23 cellular contexts compared by ENCODE assay signal in genomic region chr17:67460097-67460496, GRCh38.
DNase-seq lines count a peak whose midpoint lies in the region; ATAC-seq and TF ChIP-seq lines count a peak whose summit lies in the region.
"Had no signal": no experiment of that assay in that cellular context is flagged by ENCODE, and none has a peak within 500 bp of the region (broad histone marks: within the 10 kb centered on the region; RNA-seq: fewer than 3 reads in every experiment).

No MANE protein-coding gene starts in this region.

- no peak overlapping the region for H3K4me3 Mint-ChIP-seq in CD4-positive, alpha-beta T cell
- no peak overlapping the region for H3K4me3 Mint-ChIP-seq in CD8-positive, alpha-beta T cell
- H3K4me3 Mint-ChIP-seq in WTC11 = no peak overlapping the region
- H3K4me3 Mint-ChIP-seq in naive thymus-derived CD4-positive, alpha-beta T cell = no peak overlapping the region
- H3K4me3 Mint-ChIP-seq in stimulated activated memory B cell treated with anti-CD40 and anti-IgM and Interleukin-4, amounts not matched to agents 10 μg/mL and 1 μg/mL and 100 μg/mL, for 72 hours = no peak overlapping the region
- H3K4me3 Mint-ChIP-seq: activated CD4-positive, alpha-beta T cell treated with anti-CD3 and anti-CD28 coated beads, Interleukin-2, amount 10 ng/mL, durations not matched to agents 24 days and 14 days; activated CD8-positive, alpha-beta memory T cell treated with anti-CD3 and anti-CD28 coated beads, Interleukin-2, amount 10 ng/mL, durations not matched to agents 7 days and 5 days; nephron had no signal

- CTCF ChIA-PET in CD4-positive, alpha-beta T cell (lab: Charles Lee) = interaction anchor here (1.0 to 1.5 kb wide), 3 partner anchors 12 to 19 kb away, joined by 3 to 6 read pairs (median 5); no protein-coding TSS in a partner anchor
- CTCF ChIA-PET in CD8-positive, alpha-beta T cell (lab: Charles Lee) = interaction anchor here (1.2 to 3.9 kb wide), 2 partner anchors 15 to 25 kb away, joined by 3 to 25 read pairs; no protein-coding TSS in a partner anchor
- CTCF ChIA-PET in WTC11 (lab: Charles Lee) = interaction anchor here (1.1 kb wide), 2 partner anchors 15 to 74 kb away, joined by 3 to 4 read pairs; no protein-coding TSS in a partner anchor
- CTCF ChIA-PET in naive thymus-derived CD4-positive, alpha-beta T cell (lab: Charles Lee) = interaction anchor here (0.9 to 1.5 kb wide), 4 partner anchors 9 to 81 kb away, joined by 3 to 9 read pairs (median 4); no protein-coding TSS in a partner anchor

- DNase-seq in CD4-positive, alpha-beta T cell = no peak
- DNase-seq in CD8-positive, alpha-beta T cell = peak in 1 of 7 experiments; percentile 39
- DNase-seq in WTC11 (ENCODE audit: low spot score) (no peak), ascending aorta (ENCODE audit: low spot score in 2 of 2) (no peak), activated gamma-delta T cell treated with Interleukin-2 at 50 U/mL for 16 hours (no peak)
- DNase-seq in naive thymus-derived CD4-positive, alpha-beta T cell = no peak
- DNase-seq: activated CD4-positive, alpha-beta T cell treated with anti-CD3 and anti-CD28 coated beads, Interleukin-2, amount 10 ng/mL, durations not matched to agents 24 days and 14 days; activated CD8-positive, alpha-beta memory T cell treated with anti-CD3 and anti-CD28 coated beads, Interleukin-2, amount 10 ng/mL, durations not matched to agents 7 days and 5 days; effector CD8-positive, alpha-beta T cell; glutamatergic neuron; NCI-H1092 treated with DMSO at 0.1 percent for 48 hours; NCI-H2029 treated with DMSO at 0.1 percent for 48 hours; NCI-H446 treated with DMSO at 0.1 percent for 48 hours; right cardiac atrium; stimulated activated CD4-positive, alpha-beta T cell treated with anti-CD3 and anti-CD28 coated beads, Interleukin-2, amount 100 ng/mL, for 24 hours had no signal

- H3K27me3 ChIP-seq in CD4-positive, alpha-beta T cell (ENCODE audit: control insufficient read depth, insufficient read depth, low read length) = no peaks in the 10 kb centered on the region
- no peaks in the 10 kb centered on the region for H3K27me3 ChIP-seq in CD8-positive, alpha-beta T cell (ENCODE audit: insufficient read depth, low read length)
- no peaks in the 10 kb centered on the region for H3K27me3 ChIP-seq in naive thymus-derived CD4-positive, alpha-beta T cell (ENCODE audit: control insufficient read depth in 2 of 2, insufficient read depth in 2 of 2, low read length in 2 of 2)
- H3K27me3 ChIP-seq in ascending aorta = no peaks in the 10 kb centered on the region
- H3K27me3 ChIP-seq: upper lobe of left lung had no signal

- intact Hi-C loops in CD4-positive, alpha-beta T cell (cut with DNase I, micrococcal nuclease) = no loop called here
- intact Hi-C loops in CD8-positive, alpha-beta T cell (cut with DNase I, micrococcal nuclease) = loop anchor here in 1 of 2 experiments (2.0 kb wide), 1 partner anchor 15 kb away; no protein-coding TSS in a partner anchor
- intact Hi-C loops in naive thymus-derived CD4-positive, alpha-beta T cell (cut with micrococcal nuclease) = no loop called here
- intact Hi-C loops in ascending aorta (cut with DNase I) = no loop called here

- H3K36me3 ChIP-seq in CD8-positive, alpha-beta T cell (ENCODE audit: insufficient read depth, low read length) = no peaks in the 10 kb centered on the region
- peaks cover 0 to 6% (median 0%) of the 10 kb centered on the region in 3 experiments for H3K36me3 ChIP-seq in naive thymus-derived CD4-positive, alpha-beta T cell (ENCODE audit: control insufficient read depth in 2 of 3, insufficient read depth in 3 of 3, low read length in 3 of 3)
- no peaks in the 10 kb centered on the region for H3K36me3 ChIP-seq in ascending aorta
- H3K36me3 ChIP-seq: upper lobe of left lung had no signal

- ATAC-seq in CD4-positive, alpha-beta T cell (ENCODE audit: poor library complexity) = no peak
- no peak for ATAC-seq in CD8-positive, alpha-beta T cell
- no peak for ATAC-seq in WTC11
- no peak for ATAC-seq in naive thymus-derived CD4-positive, alpha-beta T cell
- ATAC-seq in stimulated activated memory B cell treated with anti-CD40 and anti-IgM and Interleukin-4, amounts not matched to agents 10 μg/mL and 1 μg/mL and 100 μg/mL, for 72 hours = no peak
- ATAC-seq: activated CD8-positive, alpha-beta memory T cell treated with anti-CD3 and anti-CD28 coated beads, Interleukin-2, amount 10 ng/mL, durations not matched to agents 7 days and 5 days; K562; right cardiac atrium; SK-N-SH treated with all-trans-retinoic acid at 6 μM for 48 hours had no signal

- POLR2A ChIA-PET in CD4-positive, alpha-beta T cell (lab: Charles Lee) = interaction anchor here (1.1 to 1.9 kb wide), 3 partner anchors 10 to 26 kb away, joined by 3 to 7 read pairs (median 4); no protein-coding TSS in a partner anchor
- POLR2A ChIA-PET in CD8-positive, alpha-beta T cell (lab: Charles Lee) = interaction anchor here (0.7 to 1.7 kb wide), 4 partner anchors 10 to 71 kb away, joined by 3 to 4 read pairs (median 3); no protein-coding TSS in a partner anchor
- POLR2A ChIA-PET in WTC11 (lab: Charles Lee) = no interaction called here
- POLR2A ChIA-PET in naive thymus-derived CD4-positive, alpha-beta T cell (lab: Charles Lee) = interaction anchor here (0.7 to 13.5 kb wide), 5 partner anchors 7 to 70 kb away, joined by 3 to 335 read pairs (median 6); no protein-coding TSS in a partner anchor

- H3K4me3 ChIP-seq in CD8-positive, alpha-beta T cell (ENCODE audit: low read depth, low read length) = no peak overlapping the region
- no peak overlapping the region for H3K4me3 ChIP-seq in naive thymus-derived CD4-positive, alpha-beta T cell (ENCODE audit: low read length)
- no peak overlapping the region for H3K4me3 ChIP-seq in ascending aorta
- H3K4me3 ChIP-seq: K562, upper lobe of left lung had no signal

- H3K36me3 Mint-ChIP-seq in CD4-positive, alpha-beta T cell (ENCODE audit: low read depth) = peaks cover 42% of the 10 kb centered on the region
- H3K36me3 Mint-ChIP-seq in CD8-positive, alpha-beta T cell = peaks cover 32% of the 10 kb centered on the region
- H3K36me3 Mint-ChIP-seq in WTC11 = peaks cover 5% of the 10 kb centered on the region
- peaks cover 6 to 36% (median 29%) of the 10 kb centered on the region in 5 donors for H3K36me3 Mint-ChIP-seq in naive thymus-derived CD4-positive, alpha-beta T cell
- peaks cover 30% of the 10 kb centered on the region for H3K36me3 Mint-ChIP-seq in stimulated activated memory B cell treated with anti-CD40 and anti-IgM and Interleukin-4, amounts not matched to agents 10 μg/mL and 1 μg/mL and 100 μg/mL, for 72 hours

- peaks cover 60% of the 10 kb centered on the region for H3K4me1 ChIP-seq in CD8-positive, alpha-beta T cell (ENCODE audit: insufficient read depth, low read length)
- H3K4me1 ChIP-seq in naive thymus-derived CD4-positive, alpha-beta T cell (ENCODE audit: control insufficient read depth in 2 of 2, insufficient read depth in 2 of 2, low read length in 2 of 2) = peaks cover 29 to 54% of the 10 kb centered on the region in 2 donors
- no peaks in the 10 kb centered on the region for H3K4me1 ChIP-seq in ascending aorta
- H3K4me1 ChIP-seq: parathyroid adenoma, upper lobe of left lung had no signal

- peaks cover 5% of the 10 kb centered on the region for H3K9me3 Mint-ChIP-seq in CD4-positive, alpha-beta T cell
- peaks cover 11% of the 10 kb centered on the region for H3K9me3 Mint-ChIP-seq in CD8-positive, alpha-beta T cell
- peaks cover 15% of the 10 kb centered on the region for H3K9me3 Mint-ChIP-seq in WTC11
- H3K9me3 Mint-ChIP-seq in naive thymus-derived CD4-positive, alpha-beta T cell = peaks cover 6 to 19% (median 10%) of the 10 kb centered on the region in 11 donors
- peaks cover 14% of the 10 kb centered on the region for H3K9me3 Mint-ChIP-seq in stimulated activated memory B cell treated with anti-CD40 and anti-IgM and Interleukin-4, amounts not matched to agents 10 μg/mL and 1 μg/mL and 100 μg/mL, for 72 hours

- no peak for TF ChIP-seq CTCF in CD4-positive, alpha-beta T cell (IDR thresholded peaks at IDR 0.05)
- no peak for TF ChIP-seq CTCF in CD8-positive, alpha-beta T cell (IDR thresholded peaks at IDR 0.05)
- TF ChIP-seq CTCF in WTC11 (IDR thresholded peaks at IDR 0.05) = no peak
- TF ChIP-seq CTCF in ascending aorta (IDR thresholded peaks at IDR 0.05) = no peak

- H3K4me1 Mint-ChIP-seq in CD4-positive, alpha-beta T cell (ENCODE audit: low read depth) = peaks cover 74% of the 10 kb centered on the region
- peaks cover 79% of the 10 kb centered on the region for H3K4me1 Mint-ChIP-seq in CD8-positive, alpha-beta T cell (ENCODE audit: low read depth)
- peaks cover 16% of the 10 kb centered on the region for H3K4me1 Mint-ChIP-seq in WTC11
- H3K4me1 Mint-ChIP-seq in naive thymus-derived CD4-positive, alpha-beta T cell = peaks cover 46 to 93% (median 87%) of the 10 kb centered on the region in 7 donors
- H3K4me1 Mint-ChIP-seq in stimulated activated memory B cell treated with anti-CD40 and anti-IgM and Interleukin-4, amounts not matched to agents 10 μg/mL and 1 μg/mL and 100 μg/mL, for 72 hours = peaks cover 8% of the 10 kb centered on the region
- H3K4me1 Mint-ChIP-seq: nephron had no signal

- H3K27ac ChIP-seq in CD4-positive, alpha-beta T cell (ENCODE audit: low read depth, low read length) = no peak overlapping the region
- H3K27ac ChIP-seq in CD8-positive, alpha-beta T cell (ENCODE audit: low read depth, low read length) = no peak overlapping the region
- no peak overlapping the region for H3K27ac ChIP-seq in naive thymus-derived CD4-positive, alpha-beta T cell (ENCODE audit: low read depth, low read length)
- H3K27ac ChIP-seq in ascending aorta = no peak overlapping the region
- H3K27ac ChIP-seq: C4-2B, parathyroid adenoma, upper lobe of left lung, VCaP had no signal

- peaks cover 6% of the 10 kb centered on the region for H3K9me3 ChIP-seq in CD4-positive, alpha-beta T cell (ENCODE audit: control insufficient read depth, low read length)
- H3K9me3 ChIP-seq in CD8-positive, alpha-beta T cell (ENCODE audit: low read length) = no peaks in the 10 kb centered on the region
- peaks cover 0 to 6% (median 3%) of the 10 kb centered on the region in 3 experiments for H3K9me3 ChIP-seq in naive thymus-derived CD4-positive, alpha-beta T cell (ENCODE audit: control insufficient read depth in 2 of 3, low read length in 3 of 3)
- H3K9me3 ChIP-seq in ascending aorta = no peaks in the 10 kb centered on the region

- H3K27ac Mint-ChIP-seq in CD4-positive, alpha-beta T cell = peak overlapping the region; percentile 60
- peak overlapping the region; percentile 80 for H3K27ac Mint-ChIP-seq in CD8-positive, alpha-beta T cell
- H3K27ac Mint-ChIP-seq in WTC11 = peak overlapping the region; percentile 82
- H3K27ac Mint-ChIP-seq in naive thymus-derived CD4-positive, alpha-beta T cell = peak overlapping the region in 8 of 9 donors; percentile 21 to 97 (median 86)
- H3K27ac Mint-ChIP-seq in stimulated activated memory B cell treated with anti-CD40 and anti-IgM and Interleukin-4, amounts not matched to agents 10 μg/mL and 1 μg/mL and 100 μg/mL, for 72 hours = no peak overlapping the region
- H3K27ac Mint-ChIP-seq: activated CD8-positive, alpha-beta memory T cell treated with anti-CD3 and anti-CD28 coated beads, Interleukin-2, amount 10 ng/mL, durations not matched to agents 7 days and 5 days; nephron had no signal

- no peaks in the 10 kb centered on the region for H3K27me3 Mint-ChIP-seq in CD4-positive, alpha-beta T cell
- no peaks in the 10 kb centered on the region for H3K27me3 Mint-ChIP-seq in CD8-positive, alpha-beta T cell (ENCODE audit: low read depth)
- no peaks in the 10 kb centered on the region for H3K27me3 Mint-ChIP-seq in WTC11 (ENCODE audit: low read depth)
- no peaks in the 10 kb centered on the region for H3K27me3 Mint-ChIP-seq in naive thymus-derived CD4-positive, alpha-beta T cell
- H3K27me3 Mint-ChIP-seq in stimulated activated memory B cell treated with anti-CD40 and anti-IgM and Interleukin-4, amounts not matched to agents 10 μg/mL and 1 μg/mL and 100 μg/mL, for 72 hours = no peaks in the 10 kb centered on the region
- H3K27me3 Mint-ChIP-seq: activated CD4-positive, alpha-beta T cell treated with anti-CD3 and anti-CD28 coated beads, Interleukin-2, amount 10 ng/mL, durations not matched to agents 24 days and 14 days; activated CD8-positive, alpha-beta memory T cell treated with anti-CD3 and anti-CD28 coated beads, Interleukin-2, amount 10 ng/mL, durations not matched to agents 7 days and 5 days had no signal
